Comparison of ENCODE assay signal across 18 cellular contexts in genomic region chr11:116249561-116249960, GRCh38.
"Had no signal": no experiment of that assay in that cellular context is flagged by ENCODE, and none has a peak within 500 bp of the region (broad histone marks: within the 10 kb centered on the region; RNA-seq: fewer than 3 reads in every experiment).

No MANE protein-coding gene starts in this region.

- DNase-seq: activated CD8-positive, alpha-beta memory T cell treated with anti-CD3 and anti-CD28 coated beads for 24 hours; activated CD8-positive, alpha-beta memory T cell treated with anti-CD3 and anti-CD28 coated beads, Interleukin-2, amount 50 U/mL, for 48 hours; activated effector memory CD4-positive, alpha-beta T cell treated with Interleukin-2 at 50 U/mL for 16 hours; activated naive CD4-positive, alpha-beta T cell treated with anti-CD3 and anti-CD28 coated beads, Interleukin-2, amount 50 U/mL, for 16 hours; activated T-cell treated with anti-CD3 and anti-CD28 coated beads, Interleukin-2, amount 50 U/mL, for 48 hours; aorta; cerebellar nuclear complex; effector CD4-positive, alpha-beta T cell; mesenchymal stem cell; naive thymus-derived CD8-positive, alpha-beta T cell; retina; stimulated activated naive B cell treated with anti-CD40 and anti-IgM and Interleukin-4, amounts not matched to agents 10 μg/mL and 1 μg/mL and 100 μg/mL, for 72 hours; T1000; upper lobe of right lung had no signal

- H3K36me3 ChIP-seq: breast epithelium, thoracic aorta, upper lobe of right lung had no signal

- H3K4me1 ChIP-seq: breast epithelium, upper lobe of right lung had no signal

- H2AFZ ChIP-seq: hepatocyte had no signal

- H3K9me3 ChIP-seq: breast epithelium, thoracic aorta, upper lobe of right lung had no signal

- H3K4me3 ChIP-seq: breast epithelium, hepatocyte, thoracic aorta, upper lobe of right lung had no signal

- H3K27ac ChIP-seq: breast epithelium, hepatocyte, thoracic aorta, upper lobe of right lung had no signal

- H3K27me3 ChIP-seq: breast epithelium, upper lobe of right lung had no signal

- ATAC-seq: activated CD4-positive, CD25-positive, alpha-beta regulatory T cell treated with anti-CD3 and anti-CD28 coated beads, Interleukin-2, amount 50 U/mL, for 24 hours; naive thymus-derived CD8-positive, alpha-beta T cell; stimulated activated naive B cell treated with anti-CD40 and anti-IgM and Interleukin-4, amounts not matched to agents 10 μg/mL and 1 μg/mL and 100 μg/mL, for 72 hours; upper lobe of right lung had no signal
